In genomic region chr1:147669475-147670318, GRCh38 we compare ENCODE assay signal across 1 cellular context.
TF ChIP-seq lines count a peak whose summit lies in the region.

No MANE protein-coding gene starts in this region.

TF ChIP-seq in HepG2, 621 proteins besides CTCF, POLR2A, EP300 and RAD21 (continued from another document and continues in another):
- TF ChIP-seq ZBTB40 (IDR thresholded peaks at IDR 0.05) (no peak), ZBTB40 (CRISPR knock-in tag; IDR thresholded peaks at IDR 0.05) (no peak; the same call in 1 of the 2 replicates), RNF219 (CRISPR knock-in tag; IDR thresholded peaks at IDR 0.05) (no peak), RFXANK (CRISPR knock-in tag; IDR thresholded peaks at IDR 0.05) (no peak), KAT8 (CRISPR knock-in tag; IDR thresholded peaks at IDR 0.05) (no peak), TMF1 (CRISPR knock-in tag; IDR thresholded peaks at IDR 0.05; ENCODE audit: low read depth) (0 out of 2 replicates have a peak, but pooled peaks have one; percentile 10), DPF2 (CRISPR knock-in tag; IDR thresholded peaks at IDR 0.05; ENCODE audit: borderline replicate concordance, low read depth) (no peak), ZSCAN12 (CRISPR knock-in tag; IDR thresholded peaks at IDR 0.05) (no peak), ZNF17 (CRISPR knock-in tag; IDR thresholded peaks at IDR 0.05) (no peak), MAFF (IDR thresholded peaks at IDR 0.05; ENCODE audit: low read depth, low read length) (peak; percentile 69), KDM2A (CRISPR knock-in tag; IDR thresholded peaks at IDR 0.05; ENCODE audit: borderline replicate concordance, low read depth) (0 out of 2 replicates have a peak, but pooled peaks have one; percentile 26), ZNF512B (CRISPR knock-in tag; IDR thresholded peaks at IDR 0.05; ENCODE audit: borderline replicate concordance) (peak; percentile 62; the same call in 1 of the 2 replicates), NFKBIZ (CRISPR knock-in tag; IDR thresholded peaks at IDR 0.05) (no peak), PAWR (CRISPR knock-in tag; IDR thresholded peaks at IDR 0.05; ENCODE audit: borderline replicate concordance) (no peak; the same call in 1 of the 2 replicates), CBX2 (IDR thresholded peaks at IDR 0.05; ENCODE audit: low read depth, low read length) (no peak), CBX2 (CRISPR knock-in tag; IDR thresholded peaks at IDR 0.05; ENCODE audit: low read depth) (no peak), TFDP1 (CRISPR knock-in tag; IDR thresholded peaks at IDR 0.05; ENCODE audit: borderline replicate concordance) (peak; percentile 35; the same call in 1 of the 2 replicates), ZNF709 (CRISPR knock-in tag; IDR thresholded peaks at IDR 0.05) (peak; percentile 15; the same call in 1 of the 2 replicates), CCAR2 (optimal IDR thresholded peaks at IDR 0.05; ENCODE audit: low read depth, low read length) (no peak), BCLAF1 (IDR thresholded peaks at IDR 0.05) (no peak), ZNF598 (CRISPR knock-in tag; IDR thresholded peaks at IDR 0.05; ENCODE audit: borderline replicate concordance) (no peak), JUNB (CRISPR knock-in tag; IDR thresholded peaks at IDR 0.05; ENCODE audit: borderline replicate concordance) (peak; percentile 12; the same call in 1 of the 2 replicates), NFATC3 (CRISPR knock-in tag; IDR thresholded peaks at IDR 0.05) (no peak), ZNF574 (CRISPR knock-in tag; IDR thresholded peaks at IDR 0.05) (0 out of 2 replicates have a peak, but pooled peaks have one; percentile 15), NFYB (CRISPR knock-in tag; IDR thresholded peaks at IDR 0.05) (no peak), ZNF569 (CRISPR knock-in tag; IDR thresholded peaks at IDR 0.05; ENCODE audit: borderline replicate concordance) (no peak), MTF2 (CRISPR knock-in tag; IDR thresholded peaks at IDR 0.05; ENCODE audit: borderline replicate concordance) (no peak), ZMYM3 (CRISPR knock-in tag; IDR thresholded peaks at IDR 0.05) (no peak), ZNF501 (CRISPR knock-in tag; IDR thresholded peaks at IDR 0.05) (peak; percentile 21), SOX13 (IDR thresholded peaks at IDR 0.05) (no peak), SOX13 (CRISPR knock-in tag; conservative IDR thresholded peaks at IDR 0.05 in 1 of 2, IDR thresholded peaks at IDR 0.05 in 1 of 2) (0 out of 4 replicates have a peak, but pooled peaks of 1 of the 2 experiments have one; percentile 4), ZNF3 (CRISPR knock-in tag; IDR thresholded peaks at IDR 0.05) (no peak), MLXIP (CRISPR knock-in tag; IDR thresholded peaks at IDR 0.05; ENCODE audit: borderline replicate concordance) (no peak), NFIB (CRISPR knock-in tag; IDR thresholded peaks at IDR 0.05; ENCODE audit: borderline replicate concordance) (no peak)
